In genomic region chr17:1485311-1485747, GRCh38 we compare ENCODE assay signal across 8 cellular contexts. TPM values are rescaled to one million over a fixed set of nuclear protein-coding genes. Genes with fewer than 3 reads are reported as not detected.
DNase-seq lines count a peak whose midpoint lies in the region; ATAC-seq and TF ChIP-seq lines count a peak whose summit lies in the region.

No MANE protein-coding gene starts in this region.

- peak; percentile 65 for DNase-seq in activated CD8-positive, alpha-beta memory T cell treated with anti-CD3 and anti-CD28 coated beads, Interleukin-2, amount 10 ng/mL, durations not matched to agents 7 days and 5 days
- DNase-seq in activated CD8-positive, alpha-beta memory T cell treated with anti-CD3 and anti-CD28 coated beads, Interleukin-2, amount 50 U/mL, for 4 hours = no peak
- DNase-seq in HT1080 (ENCODE audit: low read depth) = peak; percentile 36
- no peak for DNase-seq in activated T-cell treated with anti-CD3 and anti-CD28 coated beads, Interleukin-2, amount 50 U/mL, for 4 hours
- peak; percentile 72 for DNase-seq in left cardiac atrium
- no peak for DNase-seq in gastrocnemius medialis
- no peak for DNase-seq in NCI-H1092 (lab: John Stamatoyannopoulos, UW)
- no peak for DNase-seq in NCI-H1694 treated with DMSO at 0.1 percent for 48 hours (lab: John Stamatoyannopoulos, UW)

- peaks cover 4% of the 10 kb centered on the region for H3K36me3 Mint-ChIP-seq in activated CD8-positive, alpha-beta memory T cell treated with anti-CD3 and anti-CD28 coated beads, Interleukin-2, amount 10 ng/mL, durations not matched to agents 7 days and 5 days
- peaks cover 10% of the 10 kb centered on the region for H3K36me3 Mint-ChIP-seq in activated T-cell treated with anti-CD3 and anti-CD28 coated beads, Interleukin-2, amount 50 U/mL, for 4 hours (ENCODE audit: insufficient read depth)

- peak; percentile 18 for ATAC-seq in activated CD8-positive, alpha-beta memory T cell treated with anti-CD3 and anti-CD28 coated beads, Interleukin-2, amount 10 ng/mL, durations not matched to agents 7 days and 5 days
- no peak for ATAC-seq in activated T-cell treated with anti-CD3 and anti-CD28 coated beads, Interleukin-2, amount 50 U/mL, for 4 hours
- ATAC-seq in left cardiac atrium (no peak), gastrocnemius medialis (peak; percentile 7)

- H3K36me3 ChIP-seq in gastrocnemius medialis = peaks cover 0 to 10% of the 10 kb centered on the region in 2 donors

- H3K4me1 Mint-ChIP-seq in activated CD8-positive, alpha-beta memory T cell treated with anti-CD3 and anti-CD28 coated beads, Interleukin-2, amount 10 ng/mL, durations not matched to agents 7 days and 5 days = peaks cover 21% of the 10 kb centered on the region
- H3K4me1 Mint-ChIP-seq in activated T-cell treated with anti-CD3 and anti-CD28 coated beads, Interleukin-2, amount 50 U/mL, for 4 hours (ENCODE audit: low read depth) = peaks cover 25% of the 10 kb centered on the region

- H3K4me3 ChIP-seq in gastrocnemius medialis = peak overlapping the region; percentile 69 to 74 (median 72)

- H3K27ac ChIP-seq in gastrocnemius medialis = peak overlapping the region; percentile 83 to 92 (median 90)

- CTCF ChIA-PET in activated CD8-positive, alpha-beta memory T cell treated with anti-CD3 and anti-CD28 coated beads, Interleukin-2, amount 10 ng/mL, durations not matched to agents 7 days and 5 days (lab: Charles Lee) = interaction anchor here (0.9 to 1.1 kb wide), 4 partner anchors 23 to 120 kb away, joined by 3 to 4 read pairs (median 4); partner anchors contain the start of genes CRK and INPP5K

- peaks cover 29 to 36% of the 10 kb centered on the region in 2 donors for H3K4me1 ChIP-seq in gastrocnemius medialis

- peak overlapping the region; percentile 74 for H3K4me3 Mint-ChIP-seq in activated CD8-positive, alpha-beta memory T cell treated with anti-CD3 and anti-CD28 coated beads, Interleukin-2, amount 10 ng/mL, durations not matched to agents 7 days and 5 days
- H3K4me3 Mint-ChIP-seq in activated T-cell treated with anti-CD3 and anti-CD28 coated beads, Interleukin-2, amount 50 U/mL, for 4 hours = peak overlapping the region; percentile 80

- H3K9me3 Mint-ChIP-seq in activated CD8-positive, alpha-beta memory T cell treated with anti-CD3 and anti-CD28 coated beads, Interleukin-2, amount 10 ng/mL, durations not matched to agents 7 days and 5 days (ENCODE audit: low read depth) = no peaks in the 10 kb centered on the region
- H3K9me3 Mint-ChIP-seq in activated T-cell treated with anti-CD3 and anti-CD28 coated beads, Interleukin-2, amount 50 U/mL, for 4 hours = no peaks in the 10 kb centered on the region

- H3K9me3 ChIP-seq in gastrocnemius medialis = no peaks in the 10 kb centered on the region

- TF ChIP-seq POLR2A in gastrocnemius medialis (IDR thresholded peaks at IDR 0.05) = peak in 1 of 2 donors; percentile 22

- intact Hi-C loops in left cardiac atrium (cut with DNase I) (no loop called here), gastrocnemius medialis (cut with DNase I; ENCODE audit: low total_unique reads) (loop anchor here (2.0 kb wide), 2 partner anchors 15 to 29 kb away; partner anchors contain the start of gene CRK)

- in situ Hi-C loops in gastrocnemius medialis (cut with MboI; ENCODE audit: low sequenced_read_pairs in 4 of 4) = no loop called here

- H3K27me3 ChIP-seq in gastrocnemius medialis = no peaks in the 10 kb centered on the region

- H3K27me3 Mint-ChIP-seq in activated CD8-positive, alpha-beta memory T cell treated with anti-CD3 and anti-CD28 coated beads, Interleukin-2, amount 10 ng/mL, durations not matched to agents 7 days and 5 days = no peaks in the 10 kb centered on the region
- H3K27me3 Mint-ChIP-seq in activated T-cell treated with anti-CD3 and anti-CD28 coated beads, Interleukin-2, amount 50 U/mL, for 4 hours (ENCODE audit: low read depth) = no peaks in the 10 kb centered on the region

- H3K27ac Mint-ChIP-seq in activated CD8-positive, alpha-beta memory T cell treated with anti-CD3 and anti-CD28 coated beads, Interleukin-2, amount 10 ng/mL, durations not matched to agents 7 days and 5 days = peak overlapping the region; percentile 64

- no peak for TF ChIP-seq CTCF in gastrocnemius medialis (IDR thresholded peaks at IDR 0.05 in 4 of 5, conservative IDR thresholded peaks at IDR 0.05 in 1 of 5)

RNA-seq across cellular contexts. Expression of gene MYO1C, which starts 7.2 kb away (rescaled TPM):
- total RNA-seq in activated CD8-positive, alpha-beta memory T cell treated with anti-CD3 and anti-CD28 coated beads, Interleukin-2, amount 10 ng/mL, durations not matched to agents 7 days and 5 days = 10 to 100 TPM; 50.6 to 58.4 TPM
- total RNA-seq in HT1080 (2014; rRNA removed; shearing (Covaris generic)) = 50.6 and 61.0 TPM in 2 replicates
- 64.0 and 68.4 TPM in 2 replicates for polyA plus RNA-seq in HT1080 (2015; cell fraction: cytosol; rRNA removed)
- 97.1 and 98.5 TPM in 2 replicates for polyA plus RNA-seq in HT1080 (2015; cell fraction: nucleus; rRNA removed)
- 10 to 100 TPM; 16.7 to 34.5 (median 18.3) TPM for total RNA-seq in activated T-cell treated with anti-CD3 and anti-CD28 coated beads, Interleukin-2, amount 50 U/mL, for 4 hours
- 100 to 1,000 TPM; 175 to 184 TPM for total RNA-seq in left cardiac atrium
- total RNA-seq in gastrocnemius medialis = 10 to 100 TPM; 24.8 to 76.6 (median 58.6) TPM

RNA-seq across cellular contexts. Expression of gene CRK, which starts 29.3 kb away (rescaled TPM):
- total RNA-seq in activated CD8-positive, alpha-beta memory T cell treated with anti-CD3 and anti-CD28 coated beads, Interleukin-2, amount 10 ng/mL, durations not matched to agents 7 days and 5 days = 10 to 100 TPM; 18.3 to 20.7 TPM
- 82.8 and 88.5 TPM in 2 replicates for total RNA-seq in HT1080 (2014; rRNA removed; shearing (Covaris generic))
- 77.2 and 86.3 TPM in 2 replicates for polyA plus RNA-seq in HT1080 (2015; cell fraction: cytosol; rRNA removed)
- 30.8 and 31.9 TPM in 2 replicates for polyA plus RNA-seq in HT1080 (2015; cell fraction: nucleus; rRNA removed)
- 10 to 100 TPM; 21.0 to 22.4 (median 22.0) TPM for total RNA-seq in activated T-cell treated with anti-CD3 and anti-CD28 coated beads, Interleukin-2, amount 50 U/mL, for 4 hours
- total RNA-seq in left cardiac atrium (10 to 100 TPM; 37.0 to 44.4 TPM), gastrocnemius medialis (10 to 100 TPM; 48.6 to 64.6 (median 56.7) TPM)

RNA-seq across cellular contexts. Expression of gene INPP5K, which starts 31.1 kb away (rescaled TPM):
- total RNA-seq in activated CD8-positive, alpha-beta memory T cell treated with anti-CD3 and anti-CD28 coated beads, Interleukin-2, amount 10 ng/mL, durations not matched to agents 7 days and 5 days = 10 to 100 TPM; 40.6 to 43.4 TPM
- total RNA-seq in HT1080 (2014; rRNA removed; shearing (Covaris generic)) = 35.3 and 46.9 TPM in 2 replicates
- polyA plus RNA-seq in HT1080 (2015; cell fraction: cytosol; rRNA removed) = 27.7 and 30.3 TPM in 2 replicates
- polyA plus RNA-seq in HT1080 (2015; cell fraction: nucleus; rRNA removed) = 29.7 and 30.8 TPM in 2 replicates
- 10 to 100 TPM; 21.6 to 30.0 (median 22.8) TPM for total RNA-seq in activated T-cell treated with anti-CD3 and anti-CD28 coated beads, Interleukin-2, amount 50 U/mL, for 4 hours
- total RNA-seq in left cardiac atrium (10 to 100 TPM; 29.7 to 30.1 TPM), gastrocnemius medialis (100 to 1,000 TPM; 102 to 196 (median 114) TPM)

Comparison
In these comparisons a context has a peak if more than half of its experiments do, and no peak if none do; other contexts are left out.
1. DNase-seq: peak in activated CD8-positive, alpha-beta memory T cell treated with anti-CD3 and anti-CD28 coated beads, Interleukin-2, amount 10 ng/mL, durations not matched to agents 7 days and 5 days (single experiment), HT1080 (single experiment) and left cardiac atrium (single experiment); none in activated CD8-positive, alpha-beta memory T cell treated with anti-CD3 and anti-CD28 coated beads, Interleukin-2, amount 50 U/mL, for 4 hours (single experiment), activated T-cell treated with anti-CD3 and anti-CD28 coated beads, Interleukin-2, amount 50 U/mL, for 4 hours (single experiment), gastrocnemius medialis (0 of 2), NCI-H1092 (single experiment) and NCI-H1694 treated with DMSO at 0.1 percent for 48 hours (single experiment).
2. ATAC-seq: peak in activated CD8-positive, alpha-beta memory T cell treated with anti-CD3 and anti-CD28 coated beads, Interleukin-2, amount 10 ng/mL, durations not matched to agents 7 days and 5 days (single experiment) and gastrocnemius medialis (2 of 2); none in activated T-cell treated with anti-CD3 and anti-CD28 coated beads, Interleukin-2, amount 50 U/mL, for 4 hours (0 of 2) and left cardiac atrium (0 of 2).